In the genomic region with DNA sequence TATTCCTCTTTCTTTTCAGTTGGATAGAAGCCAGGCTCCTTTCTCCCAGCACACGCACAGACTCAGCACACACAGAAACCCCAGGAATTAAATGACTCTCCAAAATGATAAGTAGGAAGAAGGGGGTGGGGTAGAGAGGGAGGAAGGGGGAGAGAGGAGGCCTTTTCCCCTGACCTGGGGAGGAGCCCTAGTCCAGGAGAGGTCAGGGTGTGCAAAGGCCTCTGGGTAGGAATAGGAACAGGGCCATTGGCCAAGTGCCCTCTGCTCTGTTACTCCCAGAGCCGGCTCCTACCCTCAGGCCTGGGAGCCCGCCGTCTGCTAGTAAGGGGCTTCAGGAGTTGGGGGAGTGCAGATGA, we compare ENCODE assay signal across 9 cellular contexts. TPM values are rescaled to one million over a fixed set of nuclear protein-coding genes. Genes with fewer than 3 reads are reported as not detected.
DNase-seq lines count a peak whose midpoint lies in the region; ATAC-seq and TF ChIP-seq lines count a peak whose summit lies in the region.
"Had no signal": no experiment of that assay in that cellular context is flagged by ENCODE, and none has a peak within 500 bp of the region (broad histone marks: within the 10 kb centered on the region; RNA-seq: fewer than 3 reads in every experiment).

No MANE protein-coding gene starts in this region.

- H4K5ac ChIP-seq in H9 (ENCODE audit: insufficient read length, low read depth, low read length) = no peak overlapping the region

- H2BK20ac ChIP-seq in H9 (ENCODE audit: low read depth, low read length, poor library complexity, severe bottlenecking) = no peak overlapping the region

- H3K4me2 ChIP-seq in hepatocyte (peak overlapping the region; percentile 0), H9 (ENCODE audit: insufficient read depth, insufficient read length, low read length) (no peak overlapping the region)

- H3K4me1 Mint-ChIP-seq in H9 (peaks cover 0 to 6% of the 10 kb centered on the region in 2 experiments; a peak in 3 of 4 replicates), T-cell (no peaks in the 10 kb centered on the region)

- intact Hi-C loops in Right ventricle myocardium superior (cut with DNase I) (no loop called here), upper lobe of right lung (cut with DNase I) (no loop called here)

- no peak overlapping the region for H3T11ph ChIP-seq in H9 (ENCODE audit: low read length)

- no peak overlapping the region for H4K91ac ChIP-seq in H9 (ENCODE audit: insufficient read length, low read depth, low read length)

- no peak for TF ChIP-seq POLR2A in GM18505 (IDR thresholded peaks at IDR 0.05; ENCODE audit: borderline replicate concordance, extremely low read depth, insufficient read depth, insufficient read length)

- H2BK5ac ChIP-seq in H9 (ENCODE audit: insufficient read length, low read length) = no peak overlapping the region

- H4K20me1 ChIP-seq in hepatocyte (ENCODE audit: insufficient read depth, poor library complexity, severe bottlenecking) (no peaks in the 10 kb centered on the region), H9 (ENCODE audit: control insufficient read depth, insufficient read depth, insufficient read length) (no peaks in the 10 kb centered on the region)

- no peak overlapping the region for H2BK120ac ChIP-seq in H9 (ENCODE audit: low read depth, low read length, poor library complexity, severe bottlenecking)

- no peak overlapping the region for H3K23ac ChIP-seq in H9 (ENCODE audit: insufficient read length, low read depth, low read length)

- H3K27ac Mint-ChIP-seq in H9 (no peak overlapping the region; a peak in 1 of 7 replicates), T-cell (no peak overlapping the region)

- H4K8ac ChIP-seq in H9 (replicated peaks; ENCODE audit: insufficient read length, low read depth, low read length) = no peak overlapping the region

- H3K14ac ChIP-seq in H9 (ENCODE audit: insufficient read depth, low read length) = no peak overlapping the region

- H3K4me3 ChIP-seq in right atrium auricular region (no peak overlapping the region), hepatocyte (no peak overlapping the region), upper lobe of right lung (no peak overlapping the region)

- no peaks in the 10 kb centered on the region for H3K9me3 ChIP-seq in right atrium auricular region
- no peaks in the 10 kb centered on the region for H3K9me3 ChIP-seq in hepatocyte (ENCODE audit: low read depth)
- no peaks in the 10 kb centered on the region for H3K9me3 ChIP-seq in upper lobe of right lung
- no peaks in the 10 kb centered on the region for H3K9me3 ChIP-seq in H9 (ENCODE audit: control insufficient read depth, low read depth, low read length)

- H3K27ac ChIP-seq in right atrium auricular region (no peak overlapping the region), hepatocyte (peak overlapping the region; percentile 78), upper lobe of right lung (peak overlapping the region; percentile 42), H9 (ENCODE audit: insufficient read length, low read depth, low read length) (no peak overlapping the region)

- no peak overlapping the region for H2AK5ac ChIP-seq in H9 (ENCODE audit: insufficient read length, low read length)

- H3K18ac ChIP-seq in H9 (ENCODE audit: insufficient read length, low read depth, low read length) = no peak overlapping the region

- H3K27me3 Mint-ChIP-seq in H9 (ENCODE audit: low read depth) (no peaks in the 10 kb centered on the region), T-cell (no peaks in the 10 kb centered on the region)

- POLR2A ChIA-PET in T-cell (lab: Charles Lee) = no interaction called here

- H2BK15ac ChIP-seq in H9 (ENCODE audit: low read depth, low read length) = no peak overlapping the region

- no peaks in the 10 kb centered on the region for H3K79me2 ChIP-seq in hepatocyte
- no peaks in the 10 kb centered on the region for H3K79me2 ChIP-seq in H9 (ENCODE audit: insufficient read depth, low read length)

- no peak for DNase-seq in Right ventricle myocardium superior
- DNase-seq in right atrium auricular region (ENCODE audit: low spot score) = no peak
- peak; percentile 36 for DNase-seq in amniotic stem cell (lab: John Stamatoyannopoulos, UW)
- DNase-seq in hepatocyte (ENCODE audit: low spot score) = peak; percentile 29
- DNase-seq in upper lobe of right lung = no peak
- no peak for DNase-seq in H9
- no peak for DNase-seq in T-cell
- DNase-seq: effector CD8-positive, alpha-beta T cell had no signal

- H3K36me3 Mint-ChIP-seq in H9 (ENCODE audit: insufficient read depth in 1 of 3, low read depth in 3 of 3) (no peaks in the 10 kb centered on the region), T-cell (no peaks in the 10 kb centered on the region)

- H3K27me3 ChIP-seq in right atrium auricular region = no peaks in the 10 kb centered on the region
- no peaks in the 10 kb centered on the region for H3K27me3 ChIP-seq in hepatocyte
- H3K27me3 ChIP-seq in upper lobe of right lung = no peaks in the 10 kb centered on the region
- no peaks in the 10 kb centered on the region for H3K27me3 ChIP-seq in H9 (ENCODE audit: insufficient read depth, low read length)

- H3K56ac ChIP-seq in H9 (ENCODE audit: insufficient read length, low read depth, low read length) = no peak overlapping the region

- no peaks in the 10 kb centered on the region for H3K36me3 ChIP-seq in right atrium auricular region
- no peaks in the 10 kb centered on the region for H3K36me3 ChIP-seq in hepatocyte (replicated peaks; ENCODE audit: insufficient read depth, low read depth)
- H3K36me3 ChIP-seq in upper lobe of right lung = no peaks in the 10 kb centered on the region

- H3K9me3 Mint-ChIP-seq in H9 (no peaks in the 10 kb centered on the region), T-cell (no peaks in the 10 kb centered on the region)

- WGBS in hepatocyte (ENCODE audit: low lambda C conversion rate, missing lambda C conversion rate) = 53% methylated on average over 4 of the region's 4 CpGs
- no CpG with 5 or more reads among the region's 4 CpGs for WGBS in H9 (ENCODE audit: extremely low coverage, insufficient read length, low lambda C conversion rate)

- H3K4me1 ChIP-seq in right atrium auricular region = no peaks in the 10 kb centered on the region
- peaks cover 19% of the 10 kb centered on the region for H3K4me1 ChIP-seq in hepatocyte (ENCODE audit: insufficient read depth)
- H3K4me1 ChIP-seq in upper lobe of right lung = peaks cover 18% of the 10 kb centered on the region
- no peaks in the 10 kb centered on the region for H3K4me1 ChIP-seq in H9 (ENCODE audit: insufficient read depth, low read length)

- H2BK12ac ChIP-seq in H9 (ENCODE audit: insufficient read length, low read depth, low read length) = no peak overlapping the region

- no peaks in the 10 kb centered on the region for H3K23me2 ChIP-seq in H9 (ENCODE audit: insufficient read length, low read depth, low read length, poor library complexity, severe bottlenecking)

- TF ChIP-seq CTCF in right atrium auricular region (IDR thresholded peaks at IDR 0.05) = no peak
- TF ChIP-seq CTCF in hepatocyte (IDR thresholded peaks at IDR 0.05; ENCODE audit: poor library complexity) = no peak
- TF ChIP-seq CTCF in upper lobe of right lung (IDR thresholded peaks at IDR 0.05) = no peak
- TF ChIP-seq CTCF in H9 (conservative IDR thresholded peaks at IDR 0.05) = no peak

- CTCF ChIA-PET in T-cell (lab: Charles Lee) = no interaction called here

- peak; percentile 54 for ATAC-seq in Right ventricle myocardium superior (ENCODE audit: poor library complexity)
- ATAC-seq in upper lobe of right lung = peak; percentile 71
- ATAC-seq in GM18505 (IDR thresholded peaks at IDR 0.05; ENCODE audit: unreplicated experiment) = no peak
- ATAC-seq in T-cell (replicated peaks in 1 of 4) = no peak

- H3K79me1 ChIP-seq in H9 (ENCODE audit: insufficient read depth, low read depth, low read length, poor library complexity, severe bottlenecking) = no peaks in the 10 kb centered on the region

- no peak overlapping the region for H3K4ac ChIP-seq in H9 (ENCODE audit: low read depth, low read length)

- H3K9ac ChIP-seq in H9 (ENCODE audit: extremely low read depth, insufficient read length, low read length) = no peak overlapping the region

- H2AFZ ChIP-seq in hepatocyte = peak overlapping the region; percentile 10
- no peak overlapping the region for H2AFZ ChIP-seq in H9 (ENCODE audit: low read length)

- H3K4me3 Mint-ChIP-seq in H9 (no peak overlapping the region), T-cell (no peak overlapping the region)

- H3K9me2 ChIP-seq in hepatocyte (replicated peaks; ENCODE audit: insufficient read depth) = no peaks in the 10 kb centered on the region

RNA-seq across cellular contexts. Expression of a gene that starts 35.6 kb away (rescaled TPM):
- 66.1 TPM for total RNA-seq in Right ventricle myocardium superior
- 10 to 100 TPM; 51.2 to 68.8 TPM for total RNA-seq in right atrium auricular region
- total RNA-seq in hepatocyte = 97.4 and 98.9 TPM in 2 replicates
- polyA plus RNA-seq in hepatocyte = 63.2 and 68.6 TPM in 2 replicates
- 117 TPM for total RNA-seq in upper lobe of right lung
- total RNA-seq in H9 (2021) = 158 and 164 TPM in 2 replicates
- 100 to 1,000 TPM; 146 to 229 (median 154) TPM for total RNA-seq in T-cell

Comparison
In these comparisons a context has a peak if more than half of its experiments do, and no peak if none do; other contexts are left out.
1. ATAC-seq: peak in Right ventricle myocardium superior (single experiment) and upper lobe of right lung (single experiment); none in GM18505 (single experiment) and T-cell (0 of 4).
2. DNase-seq: peak in amniotic stem cell (single experiment) and hepatocyte (single experiment); none in Right ventricle myocardium superior (single experiment), right atrium auricular region (single experiment), upper lobe of right lung (single experiment), H9 (single experiment) and T-cell (0 of 34).
3. H3K27ac ChIP-seq: peak in hepatocyte (single experiment) and upper lobe of right lung (single experiment); none in right atrium auricular region (0 of 2) and H9 (single experiment).